In the genomic region with DNA sequence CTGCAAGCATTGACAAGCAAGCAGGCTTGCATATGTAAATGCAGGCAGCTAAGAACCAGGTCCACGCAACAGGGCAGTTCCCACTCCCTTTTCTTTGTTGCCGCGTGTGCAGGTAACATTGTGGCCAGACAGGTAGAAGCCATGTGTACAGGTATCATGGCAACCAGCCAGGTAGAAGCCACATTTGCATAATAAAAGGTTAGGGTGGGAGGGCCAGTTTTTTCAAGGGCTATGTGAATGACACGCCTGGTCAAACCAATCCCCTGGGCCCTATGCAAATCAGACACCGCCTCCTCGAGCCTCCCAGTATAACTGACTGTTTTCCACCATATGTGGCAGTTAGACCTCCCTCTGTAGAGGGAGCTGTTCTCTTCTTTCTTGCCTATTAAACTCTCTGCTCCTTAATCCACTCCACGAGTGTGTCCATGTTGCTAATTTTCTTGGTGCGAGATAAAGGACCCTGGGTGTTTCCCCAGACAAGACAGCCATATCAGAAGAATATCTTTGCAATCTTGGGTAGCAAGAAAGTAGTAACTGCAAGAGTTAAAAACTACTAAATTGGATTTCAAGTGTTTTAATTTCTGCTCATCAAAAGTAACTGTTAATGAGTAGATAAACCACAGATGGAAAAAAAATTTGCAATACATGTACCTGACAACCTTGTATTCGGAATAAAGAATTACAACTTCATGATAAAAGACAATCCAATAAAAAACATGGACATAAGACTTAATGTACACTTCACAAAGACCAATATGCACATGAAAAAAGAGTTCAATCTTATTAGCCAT, we compare ENCODE assay signal across 11 cellular contexts. TPM values are rescaled to one million over a fixed set of nuclear protein-coding genes. Genes with fewer than 3 reads are reported as not detected.
DNase-seq lines count a peak whose midpoint lies in the region; ATAC-seq and TF ChIP-seq lines count a peak whose summit lies in the region.
"Had no signal": no experiment of that assay in that cellular context is flagged by ENCODE, and none has a peak within 500 bp of the region (broad histone marks: within the 10 kb centered on the region; RNA-seq: fewer than 3 reads in every experiment).

No MANE protein-coding gene starts in this region.

- H3K36me3 Mint-ChIP-seq in H9 (ENCODE audit: insufficient read depth in 1 of 3, low read depth in 3 of 3) = peaks cover 0 to 4% (median 2%) of the 10 kb centered on the region in 3 experiments; a peak in 3 of 7 replicates
- H3K36me3 Mint-ChIP-seq in neural progenitor cell = no peaks in the 10 kb centered on the region
- H3K36me3 Mint-ChIP-seq: stimulated activated effector memory CD8-positive, alpha-beta T cell treated with anti-CD3 and anti-CD28 coated beads, Interleukin-12 subunit alpha, Interleukin-12 subunit beta, amount 100 ng/mL, for 72 hours had no signal

- H3T11ph ChIP-seq in H9 (ENCODE audit: low read length) = no peak overlapping the region

- H3K79me2 ChIP-seq in H9 (ENCODE audit: insufficient read depth, low read length) (no peaks in the 10 kb centered on the region), neural progenitor cell (ENCODE audit: low read depth) (no peaks in the 10 kb centered on the region)

- no peak overlapping the region for H3K23ac ChIP-seq in H9 (ENCODE audit: insufficient read length, low read depth, low read length)

- H3K79me1 ChIP-seq in H9 (ENCODE audit: insufficient read depth, low read depth, low read length, poor library complexity, severe bottlenecking) = no peaks in the 10 kb centered on the region

- no peak overlapping the region for H2BK12ac ChIP-seq in H9 (ENCODE audit: insufficient read length, low read depth, low read length)

- H3K4me1 Mint-ChIP-seq in H9 = peaks cover 53 to 57% of the 10 kb centered on the region in 2 experiments
- no peaks in the 10 kb centered on the region for H3K4me1 Mint-ChIP-seq in neural progenitor cell

- H3K4me3 ChIP-seq in brain microvascular endothelial cell (ENCODE audit: low read depth, low read length) (no peak overlapping the region), neural progenitor cell (no peak overlapping the region)
- H3K4me3 ChIP-seq: PC-9, sigmoid colon had no signal

- peaks cover 14% of the 10 kb centered on the region for H3K4me1 ChIP-seq in H9 (ENCODE audit: insufficient read depth, low read length)
- peaks cover 9% of the 10 kb centered on the region for H3K4me1 ChIP-seq in neural progenitor cell
- H3K4me1 ChIP-seq: sigmoid colon had no signal

- no peaks in the 10 kb centered on the region for H3K9me3 Mint-ChIP-seq in H9
- H3K9me3 Mint-ChIP-seq in neural progenitor cell = no peaks in the 10 kb centered on the region
- H3K9me3 Mint-ChIP-seq: stimulated activated effector memory CD8-positive, alpha-beta T cell treated with anti-CD3 and anti-CD28 coated beads, Interleukin-12 subunit alpha, Interleukin-12 subunit beta, amount 100 ng/mL, for 72 hours had no signal

- no peaks in the 10 kb centered on the region for H3K27me3 ChIP-seq in H9 (ENCODE audit: insufficient read depth, low read length)
- H3K27me3 ChIP-seq in brain microvascular endothelial cell (replicated peaks) = no peaks in the 10 kb centered on the region
- H3K27me3 ChIP-seq in neural progenitor cell = no peaks in the 10 kb centered on the region
- H3K27me3 ChIP-seq: sigmoid colon had no signal

- no peak overlapping the region for H2BK5ac ChIP-seq in H9 (ENCODE audit: insufficient read length, low read length)

- peak; percentile 72 for TF ChIP-seq CTCF in H9 (conservative IDR thresholded peaks at IDR 0.05)
- peak; percentile 33 for TF ChIP-seq CTCF in brain microvascular endothelial cell (IDR thresholded peaks at IDR 0.05; ENCODE audit: low read depth, low read length, missing control alignments)
- TF ChIP-seq CTCF in neural progenitor cell (IDR thresholded peaks at IDR 0.05) = peak; percentile 33
- no peak for TF ChIP-seq CTCF in omental fat pad (IDR thresholded peaks at IDR 0.05)

- H3F3A ChIP-seq in neural progenitor cell (ENCODE audit: low read depth) = no peaks in the 10 kb centered on the region

- H3K36me3 ChIP-seq in brain microvascular endothelial cell (replicated peaks) (no peaks in the 10 kb centered on the region), neural progenitor cell (no peaks in the 10 kb centered on the region)
- H3K36me3 ChIP-seq: sigmoid colon had no signal

- H3K14ac ChIP-seq in H9 (ENCODE audit: insufficient read depth, low read length) = no peak overlapping the region

- no peak overlapping the region for H2BK20ac ChIP-seq in H9 (ENCODE audit: low read depth, low read length, poor library complexity, severe bottlenecking)

- H2BK15ac ChIP-seq in H9 (ENCODE audit: low read depth, low read length) = no peak overlapping the region

- H3K4me3 Mint-ChIP-seq in H9 (0 out of 5 replicates have a peak overlapping the region, but pooled peaks of 1 of the 2 experiments have one; percentile 18), neural progenitor cell (no peak overlapping the region)
- H3K4me3 Mint-ChIP-seq: stimulated activated effector memory CD8-positive, alpha-beta T cell treated with anti-CD3 and anti-CD28 coated beads, Interleukin-12 subunit alpha, Interleukin-12 subunit beta, amount 100 ng/mL, for 72 hours had no signal

- H3K4me2 ChIP-seq in H9 (ENCODE audit: insufficient read depth, insufficient read length, low read length) (no peak overlapping the region), neural progenitor cell (no peak overlapping the region)
- H3K4me2 ChIP-seq: PC-9 had no signal

- H2BK120ac ChIP-seq in H9 (ENCODE audit: low read depth, low read length, poor library complexity, severe bottlenecking) = no peak overlapping the region

- no CpG with 5 or more reads among the region's 9 CpGs for WGBS in H9 (ENCODE audit: extremely low coverage, insufficient read length, low lambda C conversion rate)

- no peak overlapping the region for H4K8ac ChIP-seq in H9 (replicated peaks; ENCODE audit: insufficient read length, low read depth, low read length)

- H3K27me3 Mint-ChIP-seq in H9 (ENCODE audit: low read depth) (no peaks in the 10 kb centered on the region), neural progenitor cell (ENCODE audit: insufficient read depth, low read depth) (no peaks in the 10 kb centered on the region)

- H4K20me1 ChIP-seq in H9 (ENCODE audit: control insufficient read depth, insufficient read depth, insufficient read length) = no peaks in the 10 kb centered on the region
- no peaks in the 10 kb centered on the region for H4K20me1 ChIP-seq in neural progenitor cell (ENCODE audit: low read depth)

- no peaks in the 10 kb centered on the region for H3K23me2 ChIP-seq in H9 (ENCODE audit: insufficient read length, low read depth, low read length, poor library complexity, severe bottlenecking)

- ATAC-seq in GM19467 (IDR thresholded peaks at IDR 0.05; ENCODE audit: unreplicated experiment) = no peak
- ATAC-seq in omental fat pad (ENCODE audit: low FRiP score) = no peak
- no peak for ATAC-seq in activated CD4-positive, CD25-positive, alpha-beta regulatory T cell treated with anti-CD3 and anti-CD28 coated beads, Interleukin-2, amount 50 U/mL, for 24 hours
- ATAC-seq: stimulated activated effector memory CD8-positive, alpha-beta T cell treated with anti-CD3 and anti-CD28 coated beads, Interleukin-12 subunit alpha, Interleukin-12 subunit beta, amount 100 ng/mL, for 72 hours had no signal

- H3K9me3 ChIP-seq in H9 (ENCODE audit: control insufficient read depth, low read depth, low read length) (no peaks in the 10 kb centered on the region), neural progenitor cell (ENCODE audit: low read depth) (no peaks in the 10 kb centered on the region)
- H3K9me3 ChIP-seq: sigmoid colon had no signal

- H2AK5ac ChIP-seq in H9 (ENCODE audit: insufficient read length, low read length) = no peak overlapping the region

- no peak overlapping the region for H4K5ac ChIP-seq in H9 (ENCODE audit: insufficient read length, low read depth, low read length)

- H3K4ac ChIP-seq in H9 (ENCODE audit: low read depth, low read length) = no peak overlapping the region

- H3K9ac ChIP-seq in H9 (ENCODE audit: extremely low read depth, insufficient read length, low read length) (no peak overlapping the region), neural progenitor cell (no peak overlapping the region)

- H4K91ac ChIP-seq in H9 (ENCODE audit: insufficient read length, low read depth, low read length) = no peak overlapping the region

- in situ Hi-C loops in brain microvascular endothelial cell (cut with HindIII; ENCODE audit: low pct_ligation_motif_present, low sequenced_read_pairs) = no loop called here

- no peak overlapping the region for H3K56ac ChIP-seq in H9 (ENCODE audit: insufficient read length, low read depth, low read length)

- H3K18ac ChIP-seq in H9 (ENCODE audit: insufficient read length, low read depth, low read length) = peak overlapping the region; percentile 18

- H3K27ac Mint-ChIP-seq in H9 (peak overlapping the region in 2 of 3 experiments; percentile 13 to 94; a peak in 4 of 7 replicates), neural progenitor cell (no peak overlapping the region)
- H3K27ac Mint-ChIP-seq: stimulated activated effector memory CD8-positive, alpha-beta T cell treated with anti-CD3 and anti-CD28 coated beads, Interleukin-12 subunit alpha, Interleukin-12 subunit beta, amount 100 ng/mL, for 72 hours had no signal

- DNase-seq in H9 (peak; percentile 97), NCI-H2081 treated with DMSO at 0.1 percent for 48 hours (lab: John Stamatoyannopoulos, UW) (peak; percentile 64), brain microvascular endothelial cell (no peak), neural progenitor cell (ENCODE audit: low spot score) (peak; percentile 48), HCEC 1CT (no peak), omental fat pad (ENCODE audit: low spot score) (no peak)
- DNase-seq: sigmoid colon had no signal

- H3K27ac ChIP-seq in H9 (ENCODE audit: insufficient read length, low read depth, low read length) (no peak overlapping the region), brain microvascular endothelial cell (no peak overlapping the region), neural progenitor cell (no peak overlapping the region)
- H3K27ac ChIP-seq: sigmoid colon had no signal

- H2AFZ ChIP-seq in H9 (ENCODE audit: low read length) = no peak overlapping the region
- H2AFZ ChIP-seq in neural progenitor cell (replicated peaks) = no peak overlapping the region
- H2AFZ ChIP-seq: PC-9 had no signal

RNA-seq across cellular contexts. Expression of gene PCOLCE2, which starts 21.8 kb away (rescaled TPM):
- total RNA-seq in H9 (2021) = 6.8 and 9.2 TPM in 2 replicates
- 18.2 and 32.5 TPM in 2 replicates for total RNA-seq in neural progenitor cell (ENCODE audit: low replicate concordance)
- 100 to 1,000 TPM in 3 of 4 donors, 10 to 100 TPM in 1; 70.3 to 238 (median 159) TPM for total RNA-seq in omental fat pad

Comparison
In these comparisons a context has a peak if more than half of its experiments do, and no peak if none do; other contexts are left out.
1. DNase-seq: peak in H9 (single experiment), NCI-H2081 treated with DMSO at 0.1 percent for 48 hours (single experiment) and neural progenitor cell (single experiment); none in brain microvascular endothelial cell (single experiment), HCEC 1CT (single experiment) and omental fat pad (single experiment).
2. CTCF ChIP-seq: peak in H9 (single experiment), brain microvascular endothelial cell (single experiment) and neural progenitor cell (single experiment); none in omental fat pad (0 of 3).